In genomic region chr14:45246151-45246550, GRCh38 we compare ENCODE assay signal across 22 cellular contexts. TPM values are rescaled to one million over a fixed set of nuclear protein-coding genes. Genes with fewer than 3 reads are reported as not detected.
A peak's percentile ranks its signal among the peaks of the same experiment; 100 is the strongest.
DNase-seq lines count a peak whose midpoint lies in the region; ATAC-seq, FAIRE-seq and TF ChIP-seq lines count a peak whose summit lies in the region.
"Had no signal": no experiment of that assay in that cellular context is flagged by ENCODE, and none has a peak within 500 bp of the region (broad histone marks: within the 10 kb centered on the region; RNA-seq: fewer than 3 reads in every experiment).

No MANE protein-coding gene starts in this region.

- H3K79me2 ChIP-seq in GM12878 (ENCODE audit: control insufficient read depth, insufficient read depth, low read length), result peaks cover 92% of the 10 kb centered on the region
- peaks cover 96% of the 10 kb centered on the region for H3K79me2 ChIP-seq in osteoblast (ENCODE audit: insufficient read depth, low read length)
- H3K79me2 ChIP-seq in PC-3 (ENCODE audit: low read length), result peaks cover 100% of the 10 kb centered on the region

- TF ChIP-seq POLR2A in GM12878 (IDR thresholded peaks at IDR 0.05; ENCODE audit: low read depth, low read length), result no peak

- TF ChIP-seq RAD21 in GM12878 (IDR thresholded peaks at IDR 0.05; ENCODE audit: insufficient read depth, low read depth, low read length), result no peak

- no peaks in the 10 kb centered on the region for H3K9me2 ChIP-seq in PC-3 (replicated peaks; ENCODE audit: low read length)

- H2AFZ ChIP-seq in GM12878 (ENCODE audit: control insufficient read depth, low read depth, low read length) (no peak overlapping the region), osteoblast (ENCODE audit: low read length) (peak overlapping the region; percentile 53), PC-3 (ENCODE audit: low read length) (no peak overlapping the region)
- H2AFZ ChIP-seq: GM23248 had no signal

- H3K9me3 ChIP-seq in cardiac muscle cell (ENCODE audit: low read depth), result no peaks in the 10 kb centered on the region
- H3K9me3 ChIP-seq in GM12878 (replicated peaks; ENCODE audit: control insufficient read depth, insufficient read depth, low read length), result no peaks in the 10 kb centered on the region
- H3K9me3 ChIP-seq in osteoblast (ENCODE audit: low read depth, low read length), result no peaks in the 10 kb centered on the region
- H3K9me3 ChIP-seq in PC-3 (ENCODE audit: low read length), result no peaks in the 10 kb centered on the region
- H3K9me3 ChIP-seq: BE2C had no signal

- H3K27ac ChIP-seq in cardiac muscle cell (peak overlapping the region; percentile 33), GM12878 (ENCODE audit: control insufficient read depth, insufficient read depth) (0 out of 2 replicates have a peak overlapping the region, but pooled peaks have one; percentile 20), osteoblast (ENCODE audit: low read depth, low read length) (peak overlapping the region; percentile 48), PC-3 (ENCODE audit: low read length) (no peak overlapping the region)
- H3K27ac ChIP-seq: GM23248 had no signal

- H3K9ac ChIP-seq in GM12878 (ENCODE audit: control insufficient read depth, insufficient read depth, low read length), result no peak overlapping the region
- no peak overlapping the region for H3K9ac ChIP-seq in PC-3 (ENCODE audit: low read length)
- H3K9ac ChIP-seq: GM23248 had no signal

- intact Hi-C loops in left cardiac atrium (cut with DNase I), result no loop called here
- intact Hi-C loops in GM12878 (cut with micrococcal nuclease; ENCODE audit: unreplicated experiment), result no loop called here
- intact Hi-C loops in PC-3 (cut with micrococcal nuclease), result no loop called here

- SMC1A ChIA-PET in GM12878 (lab: Charles Lee; ENCODE audit: uncharacterized antibody, unreplicated experiment), result interaction anchor here (2.0 to 2.4 kb wide), 2 partner anchors 22 kb away, joined by 6 to 9 read pairs; no protein-coding TSS in a partner anchor

- WGBS in GM12878 (ENCODE audit: insufficient coverage, insufficient replicate concordance, low lambda C conversion rate, missing lambda C conversion rate), result 96% methylated on average over 3 of the region's 3 CpGs

- DNase-seq in cardiac muscle cell (ENCODE audit: low read depth in 1 of 2, low spot score in 1 of 2) (no peak), left cardiac atrium (no peak), GM12878 (ENCODE audit: low read depth, low spot score) (no peak), osteoblast (ENCODE audit: insufficient read length, low spot score, missing footprints) (no peak), HPDE6-E6E7 (ENCODE audit: extremely low spot score) (no peak), PC-3 (no peak)
- DNase-seq: 8988T; ACHN; BE2C; CD8-positive, alpha-beta memory T cell; DMS 273 treated with DMSO at 0.1 percent for 48 hours; DMS79 treated with DMSO at 0.1 percent for 48 hours; GM23248; H7; KBM-7; MM.1S; NCI-H1092; NCI-H1417 treated with DMSO at 0.1 percent for 48 hours; NCI-H1694 treated with DMSO at 0.1 percent for 48 hours; NCI-H748 treated with DMSO at 0.1 percent for 48 hours had no signal

- TF ChIP-seq EP300 in GM12878 (IDR thresholded peaks at IDR 0.05; ENCODE audit: borderline replicate concordance in 1 of 2, control insufficient read depth in 1 of 2, low read depth in 2 of 2, low read length in 2 of 2), result no peak

- no peaks in the 10 kb centered on the region for H4K20me1 ChIP-seq in GM12878 (ENCODE audit: control insufficient read depth, insufficient read depth)
- H4K20me1 ChIP-seq in osteoblast (ENCODE audit: insufficient read depth, low read length), result no peaks in the 10 kb centered on the region
- H4K20me1 ChIP-seq in PC-3 (ENCODE audit: low read length), result peaks cover 23% of the 10 kb centered on the region

- H3K36me3 ChIP-seq in cardiac muscle cell, result no peaks in the 10 kb centered on the region
- peaks cover 0 to 2% of the 10 kb centered on the region in 2 experiments; a peak in 2 of 4 replicates for H3K36me3 ChIP-seq in GM12878 (ENCODE audit: control insufficient read depth in 2 of 2, insufficient read depth in 2 of 2, low read length in 1 of 2)
- no peaks in the 10 kb centered on the region for H3K36me3 ChIP-seq in osteoblast (ENCODE audit: insufficient read depth, low read length)
- peaks cover 11% of the 10 kb centered on the region; the same call in 1 of the 2 replicates for H3K36me3 ChIP-seq in PC-3 (ENCODE audit: low read depth, low read length)

- H3K4me1 ChIP-seq in cardiac muscle cell (ENCODE audit: low read depth) (peaks cover 10% of the 10 kb centered on the region), GM12878 (ENCODE audit: control insufficient read depth, insufficient read depth, low read length) (peaks cover 10% of the 10 kb centered on the region), osteoblast (ENCODE audit: insufficient read depth, low read length) (peaks cover 22% of the 10 kb centered on the region), PC-3 (ENCODE audit: insufficient read depth, low read length) (peaks cover 20% of the 10 kb centered on the region)
- H3K4me1 ChIP-seq: BE2C had no signal

- TF ChIP-seq CTCF in cardiac muscle cell (IDR thresholded peaks at IDR 0.05; ENCODE audit: low read depth, low read length), result no peak
- TF ChIP-seq CTCF in GM12878 (IDR thresholded peaks at IDR 0.05 in 2 of 3, conservative IDR thresholded peaks at IDR 0.05 in 1 of 3; ENCODE audit: control insufficient read depth in 2 of 3, extremely low read depth in 1 of 3, insufficient read depth in 1 of 3, low read depth in 3 of 3, low read length in 3 of 3), result no peak
- no peak for TF ChIP-seq CTCF in osteoblast (IDR thresholded peaks at IDR 0.05; ENCODE audit: extremely low read depth, low read depth, low read length)
- no peak for TF ChIP-seq CTCF in PC-3 (conservative IDR thresholded peaks at IDR 0.05; ENCODE audit: low read depth, low read length)

- RAD21 ChIA-PET in GM12878 (lab: Charles Lee; ENCODE audit: unreplicated experiment), result no interaction called here

- H3K27me3 ChIP-seq in cardiac muscle cell, result no peaks in the 10 kb centered on the region
- H3K27me3 ChIP-seq in GM12878 (replicated peaks in 1 of 2; ENCODE audit: control insufficient read depth in 2 of 2, insufficient read depth in 2 of 2, low read length in 1 of 2), result no peaks in the 10 kb centered on the region
- H3K27me3 ChIP-seq in osteoblast (ENCODE audit: insufficient read depth, low read length), result no peaks in the 10 kb centered on the region
- no peaks in the 10 kb centered on the region for H3K27me3 ChIP-seq in PC-3 (ENCODE audit: low read length)
- H3K27me3 ChIP-seq: BE2C had no signal

- POLR2A ChIA-PET in GM12878 (lab: Charles Lee) (no interaction called here), PC-3 (lab: Charles Lee; ENCODE audit: unreplicated experiment) (no interaction called here)

- H3F3A ChIP-seq in PC-3 (ENCODE audit: low read length, unreplicated experiment), result no peaks in the 10 kb centered on the region

- FAIRE-seq in GM12878 (lab: Jason Lieb, UNC), result no peak

- H3K4me3 ChIP-seq in cardiac muscle cell (no peak overlapping the region), GM12878 (no peak overlapping the region; the same call in 1 of the 2 replicates), osteoblast (ENCODE audit: insufficient read depth, low read length) (no peak overlapping the region), PC-3 (ENCODE audit: low read length) (no peak overlapping the region)
- H3K4me3 ChIP-seq: GM23248 had no signal

- CTCF ChIA-PET in GM12878 (lab: Yijun Ruan, JAX), result interaction anchor here (1.0 kb wide), 1 partner anchor 22 kb away, joined by 4 read pairs; no protein-coding TSS in a partner anchor
- CTCF ChIA-PET in PC-3 (lab: Charles Lee), result no interaction called here

- BruUV-seq in GM12878 (replicated peaks; lab: Mats Ljungman, UMichigan), result no TSS peak
- no TSS peak for BruUV-seq in PC-3 (replicated peaks; lab: Mats Ljungman, UMichigan)

- peak overlapping the region; percentile 84 for H3K4me2 ChIP-seq in GM12878 (ENCODE audit: control insufficient read depth, insufficient read depth)
- H3K4me2 ChIP-seq in osteoblast (ENCODE audit: insufficient read depth, low read length), result peak overlapping the region; percentile 66
- no peak overlapping the region for H3K4me2 ChIP-seq in PC-3 (ENCODE audit: low read length)

- ATAC-seq in left cardiac atrium (no peak), GM12878 (peak; percentile 6; the same call in 2 of the 3 replicates), HG03342 (IDR thresholded peaks at IDR 0.05; ENCODE audit: unreplicated experiment) (no peak), PC-3 (no peak)
- ATAC-seq: Right ventricle myocardium inferior had no signal

- in situ Hi-C loops in GM12878 (cut with MboI), result loop anchor here (5.0 kb wide), 1 partner anchor 284 kb away; the partner anchor contains the start of genes KLHL28 and TOGARAM1

TF ChIP-seq in GM12878, 131 proteins besides CTCF, POLR2A, EP300 and RAD21 (continues in another document):
- TF ChIP-seq NR2F1 (conservative IDR thresholded peaks at IDR 0.05) (no peak), TCF3 (IDR thresholded peaks at IDR 0.05; ENCODE audit: borderline replicate concordance, insufficient read depth, low read depth, low read length) (no peak), IKZF2 (IDR thresholded peaks at IDR 0.05) (no peak)

RNA-seq across cellular contexts. Expression of gene MIS18BP1, which starts 6.9 kb away (rescaled TPM):
- 6.2 and 34.8 TPM in 2 replicates for total RNA-seq in cardiac muscle cell
- polyA plus RNA-seq in cardiac muscle cell, result 11.8 and 42.2 TPM in 2 replicates
- total RNA-seq in left cardiac atrium, result 1 to 10 TPM; 7.1 to 9.1 TPM
- total RNA-seq in GM12878 (2013; cell fraction: nucleolus; rRNA removed), result 269 and 305 TPM in 2 replicates
- total RNA-seq in GM12878 (2014; rRNA removed), result 46.1 and 61.8 TPM in 2 replicates
- 79.9 and 88.0 TPM in 2 replicates for total RNA-seq in GM12878 (2014; rRNA removed; fragmentation: Illumina TruSeq; extraction: Trizol)
- total RNA-seq in GM12878 (2021), result 42.8 and 47.2 TPM in 2 replicates
- 13.9 TPM for polyA plus RNA-seq in GM12878 (2011; ENCODE audit: low read depth)
- 69.0 and 141 TPM in 2 replicates for polyA plus RNA-seq in GM12878 (2011; rRNA removed)
- polyA plus RNA-seq in GM12878 (2011; cell fraction: cytosol; rRNA removed), result 19.6 and 22.8 TPM in 2 replicates
- polyA plus RNA-seq in GM12878 (2011; cell fraction: nucleus; rRNA removed), result 64.5 and 70.6 TPM in 2 replicates
- polyA plus RNA-seq in GM12878 (2012), result 23.9 and 35.3 TPM in 2 replicates
- 63.5 and 75.8 TPM in 2 replicates for polyA plus RNA-seq in GM12878 (2014; fragmentation: Illumina TruSeq; extraction: Trizol)
- polyA plus RNA-seq in GM12878 (2014; fragmentation: Nextera tagmentation; extraction: Ambion mirVana), result 10 to 100 TPM; 16.9 to 17.7 TPM
- polyA plus RNA-seq in GM12878 (2014; rRNA removed), result 32.9 and 50.4 TPM in 2 replicates
- polyA plus RNA-seq in GM12878 (2016; fragmentation: Nextera tagmentation; extraction: Ambion mirVana), result 10 to 100 TPM; 81.5 to 88.9 TPM
- polyA minus RNA-seq in GM12878 (2011; rRNA and poly(A)+ RNA removed), result 36.1 and 40.2 TPM in 2 replicates
- polyA minus RNA-seq in GM12878 (2011; cell fraction: cytosol; rRNA and poly(A)+ RNA removed), result 23.6 and 36.1 TPM in 2 replicates
- 48.4 and 49.4 TPM in 2 replicates for polyA minus RNA-seq in GM12878 (2011; cell fraction: nucleus; rRNA and poly(A)+ RNA removed)
- 29.7 and 35.7 TPM in 2 replicates for total RNA-seq in osteoblast
- 39.3 and 42.3 TPM in 2 replicates for total RNA-seq in PC-3 (2014; rRNA removed)
